In genomic region chrX:40539214-40540142, GRCh38 we compare ENCODE assay signal across 1 cellular context.
TF ChIP-seq lines count a peak whose summit lies in the region.

No MANE protein-coding gene starts in this region.

TF ChIP-seq in WTC11, 78 proteins besides CTCF, POLR2A, EP300 and RAD21 (continued from another document):
- TF ChIP-seq ARID4B (CRISPR knock-in tag; IDR thresholded peaks at IDR 0.05; ENCODE audit: borderline replicate concordance) (no peak), FOXP1 (CRISPR knock-in tag; IDR thresholded peaks at IDR 0.05; ENCODE audit: borderline replicate concordance) (no peak), ATF6 (CRISPR knock-in tag; IDR thresholded peaks at IDR 0.05) (no peak), ZNF317 (CRISPR knock-in tag; IDR thresholded peaks at IDR 0.05; ENCODE audit: borderline replicate concordance, low read depth) (no peak), ZNF232 (CRISPR knock-in tag; IDR thresholded peaks at IDR 0.05) (no peak)
